ENCODE assay signal across 8 cellular contexts in the genomic region with DNA sequence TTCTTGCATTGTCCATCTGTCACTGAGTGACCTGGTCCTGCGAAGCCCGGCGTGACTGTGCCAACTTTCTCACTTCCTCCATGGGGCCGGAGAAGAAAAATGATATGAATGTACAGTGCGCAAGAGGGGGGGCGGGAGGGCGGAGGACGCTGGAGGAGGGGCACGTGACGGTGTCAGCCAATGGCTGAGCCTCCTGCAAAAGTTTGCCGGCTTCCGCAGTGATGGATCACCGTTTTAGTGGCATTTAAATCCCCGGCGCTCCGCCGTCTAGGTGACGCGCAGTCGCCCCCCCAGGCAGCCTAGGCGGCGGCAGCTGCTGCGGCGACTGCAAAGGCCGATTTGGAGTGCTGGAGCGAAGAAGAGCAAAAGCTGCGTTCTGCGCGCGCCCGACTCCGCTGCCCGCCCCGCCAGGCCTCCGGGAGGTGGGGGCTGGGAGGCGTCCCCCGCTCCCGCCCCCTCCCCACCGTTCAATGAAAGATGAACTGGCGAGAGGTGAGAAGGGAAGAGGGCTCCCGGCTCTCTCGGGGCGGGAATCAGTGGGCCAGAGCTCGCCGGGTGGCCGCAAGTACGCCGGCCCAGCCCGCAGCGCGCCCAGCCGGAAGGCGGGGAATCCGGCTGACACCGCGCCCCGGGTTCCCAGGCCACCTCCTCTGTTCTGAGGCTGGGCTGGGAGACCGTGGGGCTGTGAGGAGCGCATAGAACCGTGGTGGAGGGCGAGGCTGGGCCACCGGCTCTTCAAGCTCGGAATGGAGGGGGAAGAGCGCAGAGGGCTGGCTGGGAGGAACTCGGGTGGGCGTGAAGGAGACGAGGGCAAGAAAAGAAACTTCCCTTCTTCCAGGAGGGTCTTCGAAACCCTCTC. TPM values are rescaled to one million over a fixed set of nuclear protein-coding genes. Genes with fewer than 3 reads are reported as not detected.
DNase-seq lines count a peak whose midpoint lies in the region; ATAC-seq and TF ChIP-seq lines count a peak whose summit lies in the region.

A gene (minus strand): TSS at position 104 of the 859 bp plus-strand sequence. CDS start 88 bp downstream, at position 16.

- no peak within 1 kb of the TSS for H2BK120ac ChIP-seq in mesendoderm (ENCODE audit: low read depth, low read length)

- ATAC-seq in GM19035 (IDR thresholded peaks at IDR 0.05; ENCODE audit: unreplicated experiment) (peak; percentile 92), HG03159 (IDR thresholded peaks at IDR 0.05; ENCODE audit: unreplicated experiment) (peak; percentile 82)

- H4K5ac ChIP-seq in mesendoderm (ENCODE audit: low read length), result no peak within 1 kb of the TSS

- H3K27me3 ChIP-seq in duodenal mucosa (ENCODE audit: control insufficient read depth in 1 of 2, insufficient read depth in 2 of 2, low read length in 2 of 2) (peaks cover 60 to 82% of the 10 kb centered on the region in 2 donors), mesendoderm (ENCODE audit: insufficient read depth, low read length, poor library complexity) (peaks cover 68% of the 10 kb centered on the region)

- TF ChIP-seq CTCF in AG09319 (IDR thresholded peaks at IDR 0.05; ENCODE audit: low read depth, low read length), result no peak

- peak within 1 kb of the TSS; percentile 78 to 87 for H3K4me3 ChIP-seq in duodenal mucosa (ENCODE audit: low read depth in 1 of 2, low read length in 2 of 2)
- peak within 1 kb of the TSS; percentile 42 for H3K4me3 ChIP-seq in mesendoderm (ENCODE audit: low read length)

- peaks cover 0 to 3% of the 10 kb centered on the region in 2 donors for H3K36me3 ChIP-seq in duodenal mucosa (ENCODE audit: control insufficient read depth in 1 of 2, insufficient read depth in 2 of 2, low read length in 2 of 2)
- H3K36me3 ChIP-seq in mesendoderm (ENCODE audit: control insufficient read depth, insufficient read depth, low read length), result no peaks in the 10 kb centered on the region

- H3K27ac ChIP-seq in duodenal mucosa (ENCODE audit: low read depth, low read length), result peak within 1 kb of the TSS; percentile 85
- H3K27ac ChIP-seq in mesendoderm (ENCODE audit: low read depth, low read length), result no peak within 1 kb of the TSS

- no CpG with 5 or more reads among the region's 68 CpGs for WGBS in mesendoderm (ENCODE audit: extremely low coverage, insufficient coverage, low lambda C conversion rate)

- H3K79me1 ChIP-seq in mesendoderm (ENCODE audit: low read length), result no peaks in the 10 kb centered on the region

- DNase-seq in AG09319 (ENCODE audit: extremely low read depth, low read depth) (peak; percentile 16), NCI-H345 (lab: John Stamatoyannopoulos, UW) (peak; percentile 87), mesendoderm (peak; percentile 88)
- peak; percentile 79 for DNase-seq in activated CD4-positive, alpha-beta T cell treated with anti-CD3 and anti-CD28 coated beads for 48 hours
- DNase-seq in stimulated activated CD8-positive, alpha-beta memory T cell treated with anti-CD3 and anti-CD28 coated beads, Interleukin-15, amount 100 ng/mL, for 48 hours (ENCODE audit: low read depth in 2 of 2), result peak; percentile 60 to 69

- no peak within 1 kb of the TSS for H2AK5ac ChIP-seq in mesendoderm (ENCODE audit: low read length)

- H3K56ac ChIP-seq in mesendoderm (ENCODE audit: low read length), result peak within 1 kb of the TSS; percentile 78

- no peak within 1 kb of the TSS for H3K18ac ChIP-seq in mesendoderm (ENCODE audit: low read length)

- H4K8ac ChIP-seq in mesendoderm (ENCODE audit: low read depth, low read length), result no peak within 1 kb of the TSS

- peak within 1 kb of the TSS; percentile 9 for H3K23ac ChIP-seq in mesendoderm (ENCODE audit: low read length)

- peak within 1 kb of the TSS; percentile 87 for H3K4me2 ChIP-seq in mesendoderm (ENCODE audit: low read length)

- H3K4me1 ChIP-seq in duodenal mucosa (ENCODE audit: control insufficient read depth in 1 of 2, insufficient read depth in 2 of 2, low read length in 2 of 2) (peaks cover 17 to 35% of the 10 kb centered on the region in 2 donors), mesendoderm (ENCODE audit: control insufficient read depth, low read depth, low read length) (peaks cover 9% of the 10 kb centered on the region)

- H3K4ac ChIP-seq in mesendoderm (ENCODE audit: low read depth, low read length), result no peak within 1 kb of the TSS

- no peak within 1 kb of the TSS for H2BK15ac ChIP-seq in mesendoderm (replicated peaks; ENCODE audit: low read depth)

- no peaks in the 10 kb centered on the region for H3K9me3 ChIP-seq in duodenal mucosa (ENCODE audit: control insufficient read depth in 1 of 2, low read length in 2 of 2)

- no peaks in the 10 kb centered on the region for H3K79me2 ChIP-seq in mesendoderm (ENCODE audit: control insufficient read depth, insufficient read depth, low read length)

- H2BK5ac ChIP-seq in mesendoderm (ENCODE audit: low read length), result no peak within 1 kb of the TSS

- peak within 1 kb of the TSS; percentile 71 to 84 for H3K9ac ChIP-seq in duodenal mucosa (ENCODE audit: low read depth in 1 of 2, low read length in 2 of 2)
- peak within 1 kb of the TSS; percentile 59 for H3K9ac ChIP-seq in mesendoderm (ENCODE audit: low read length)

RNA-seq across cellular contexts. Expression of the gene that starts here (rescaled TPM):
- polyA plus RNA-seq in mesendoderm (2013, experiment 1 of 2), result 0.56 TPM
- 0.91 TPM for polyA plus RNA-seq in mesendoderm (2013, experiment 2 of 2)

Comparison
In these comparisons a context has a peak if more than half of its experiments do, and no peak if none do; other contexts are left out.
1. DNase-seq: peak in every context shown above with its lines; median percentile 88 in mesendoderm; 87 in NCI-H345; 79 in activated CD4-positive, alpha-beta T cell treated with anti-CD3 and anti-CD28 coated beads for 48 hours; 64 in stimulated activated CD8-positive, alpha-beta memory T cell treated with anti-CD3 and anti-CD28 coated beads, Interleukin-15, amount 100 ng/mL, for 48 hours; 16 in AG09319.